8 cellular contexts compared by ENCODE assay signal in genomic region chr12:89352492-89353187, GRCh38. TPM values are rescaled to one million over a fixed set of nuclear protein-coding genes. Genes with fewer than 3 reads are reported as not detected.
DNase-seq lines count a peak whose midpoint lies in the region; TF ChIP-seq lines count a peak whose summit lies in the region.

A gene with protein sequence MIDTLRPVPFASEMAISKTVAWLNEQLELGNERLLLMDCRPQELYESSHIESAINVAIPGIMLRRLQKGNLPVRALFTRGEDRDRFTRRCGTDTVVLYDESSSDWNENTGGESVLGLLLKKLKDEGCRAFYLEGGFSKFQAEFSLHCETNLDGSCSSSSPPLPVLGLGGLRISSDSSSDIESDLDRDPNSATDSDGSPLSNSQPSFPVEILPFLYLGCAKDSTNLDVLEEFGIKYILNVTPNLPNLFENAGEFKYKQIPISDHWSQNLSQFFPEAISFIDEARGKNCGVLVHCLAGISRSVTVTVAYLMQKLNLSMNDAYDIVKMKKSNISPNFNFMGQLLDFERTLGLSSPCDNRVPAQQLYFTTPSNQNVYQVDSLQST (minus strand): TSS chr12:89352501. CDS start chr12:89352039, 462 bp downstream.

- peak within 1 kb of the TSS; percentile 98 for H3K27ac ChIP-seq in BLaER1
- peak within 1 kb of the TSS; percentile 97 to 99 (median 98) for H3K27ac ChIP-seq in esophagus squamous epithelium
- H3K27ac ChIP-seq in muscle layer of colon (ENCODE audit: low read depth, low read length), result peak within 1 kb of the TSS; percentile 94

- TF ChIP-seq CTCF in GM20000 (IDR thresholded peaks at IDR 0.05; ENCODE audit: extremely low read depth, missing control alignments), result no peak
- TF ChIP-seq CTCF in esophagus squamous epithelium (IDR thresholded peaks at IDR 0.05), result no peak

- peak in 2 of 4 donors; percentile 78 to 93 for TF ChIP-seq POLR2A in esophagus squamous epithelium (IDR thresholded peaks at IDR 0.05)

- intact Hi-C loops in esophagus squamous epithelium (cut with DNase I), result loop anchor here (10.0 kb wide), 2 partner anchors 102 to 128 kb away; no protein-coding TSS in a partner anchor

- WGBS in esophagus squamous epithelium, 2 donors, result 0 to 1% methylated on average over 29 to 32 of the region's 34 CpGs

- peaks cover 7% of the 10 kb centered on the region; the same call in 1 of the 2 replicates for H3K36me3 ChIP-seq in BLaER1
- H3K36me3 ChIP-seq in esophagus squamous epithelium, result peaks cover 0 to 10% (median 7%) of the 10 kb centered on the region in 3 donors
- H3K36me3 ChIP-seq in muscle layer of colon (ENCODE audit: insufficient read depth, low read length), result peaks cover 12% of the 10 kb centered on the region

- peaks cover 58% of the 10 kb centered on the region for H3K4me1 ChIP-seq in BLaER1
- peaks cover 19 to 88% (median 22%) of the 10 kb centered on the region in 3 donors for H3K4me1 ChIP-seq in esophagus squamous epithelium
- H3K4me1 ChIP-seq in muscle layer of colon (ENCODE audit: insufficient read depth, low read length), result peaks cover 21% of the 10 kb centered on the region

- H3K27me3 ChIP-seq in BLaER1 (no peaks in the 10 kb centered on the region), esophagus squamous epithelium (no peaks in the 10 kb centered on the region), muscle layer of colon (ENCODE audit: control insufficient read depth in 1 of 2, insufficient read depth in 2 of 2, low read length in 2 of 2) (no peaks in the 10 kb centered on the region)

- DNase-seq in GM20000 (ENCODE audit: low spot score), result peak; percentile 79
- DNase-seq in LHCN-M2 (ENCODE audit: low read depth), result peak; percentile 99
- peak; percentile 93 for DNase-seq in RPMI8226
- DNase-seq in activated T-helper 1 cell treated with anti-CD3 and anti-CD28 coated beads, Interleukin-2, amount 50 U/mL, for 16 hours (ENCODE audit: low read depth in 1 of 2, low spot score in 1 of 2), result peak; percentile 63 to 73
- peak; percentile 80 for DNase-seq in esophagus squamous epithelium (lab: John Stamatoyannopoulos, UW)
- peak; percentile 64 to 67 for DNase-seq in stimulated activated CD8-positive, alpha-beta memory T cell treated with anti-CD3 and anti-CD28 coated beads, Interleukin-4, amount 100 ng/mL, for 4 hours (ENCODE audit: low read depth in 2 of 2, low spot score in 1 of 2)

- H4K20me1 ChIP-seq in BLaER1, result peaks cover 37% of the 10 kb centered on the region

- H3K4me2 ChIP-seq in BLaER1, result peak within 1 kb of the TSS; percentile 95

- no peaks in the 10 kb centered on the region for H3K9me3 ChIP-seq in BLaER1
- H3K9me3 ChIP-seq in esophagus squamous epithelium, result no peaks in the 10 kb centered on the region
- no peaks in the 10 kb centered on the region for H3K9me3 ChIP-seq in muscle layer of colon (ENCODE audit: low read length)

- H3K4me3 ChIP-seq in BLaER1 (peak within 1 kb of the TSS; percentile 92), esophagus squamous epithelium (peak within 1 kb of the TSS; percentile 55 to 91 (median 80)), muscle layer of colon (ENCODE audit: low read depth in 1 of 2, low read length in 2 of 2) (peak within 1 kb of the TSS; percentile 76 to 84)

- H3K9ac ChIP-seq in BLaER1 (peak within 1 kb of the TSS; percentile 94), muscle layer of colon (ENCODE audit: low read length) (peak within 1 kb of the TSS; percentile 70)

RNA-seq across cellular contexts. Expression of the gene that starts here (rescaled TPM):
- total RNA-seq in LHCN-M2 (2014; rRNA removed), result 28.3 and 31.6 TPM in 2 replicates
- polyA plus RNA-seq in LHCN-M2 (2012), result 5.3 TPM
- 10 to 100 TPM; 17.6 to 30.4 (median 24.9) TPM for total RNA-seq in esophagus squamous epithelium

Comparison
In these comparisons a context has a peak if more than half of its experiments do, and no peak if none do; other contexts are left out.
1. Peak in every context shown above with its lines: DNase-seq, H3K4me3 ChIP-seq and H3K27ac ChIP-seq.